In genomic region chr3:97177242-97177641, GRCh38 we compare ENCODE assay signal across 9 cellular contexts.
"Had no signal": no experiment of that assay in that cellular context is flagged by ENCODE, and none has a peak within 500 bp of the region (broad histone marks: within the 10 kb centered on the region; RNA-seq: fewer than 3 reads in every experiment).

No MANE protein-coding gene starts in this region.

- DNase-seq: IMR-90, Karpas-422, KBM-7, KG1 had no signal

- H3K27me3 Mint-ChIP-seq: IgD-negative memory B cell had no signal

- H3K4me3 Mint-ChIP-seq: IgD-negative memory B cell had no signal

- H3K4me1 Mint-ChIP-seq: IgD-negative memory B cell had no signal

- H3K4me2 ChIP-seq: KMS-11 had no signal

- ATAC-seq: HepG2, K562 had no signal

- H3K4me3 ChIP-seq: K562 had no signal

- H3K27ac ChIP-seq: HL-60, KMS-11 had no signal

- H3K27ac Mint-ChIP-seq: IgD-negative memory B cell had no signal

- H3K36me3 Mint-ChIP-seq: IgD-negative memory B cell had no signal
